1 cellular context compared by ENCODE assay signal in genomic region chr20:38866265-38867061, GRCh38.
A peak's percentile ranks its signal among the peaks of the same experiment; 100 is the strongest.
TF ChIP-seq lines count a peak whose summit lies in the region.

No MANE protein-coding gene starts in this region.

TF ChIP-seq in SK-N-SH treated with all-trans-retinoic acid at 6 μM for 48 hours, 23 proteins besides CTCF, POLR2A, EP300 and RAD21 (continued from another document):
- TF ChIP-seq, protein P1, sequence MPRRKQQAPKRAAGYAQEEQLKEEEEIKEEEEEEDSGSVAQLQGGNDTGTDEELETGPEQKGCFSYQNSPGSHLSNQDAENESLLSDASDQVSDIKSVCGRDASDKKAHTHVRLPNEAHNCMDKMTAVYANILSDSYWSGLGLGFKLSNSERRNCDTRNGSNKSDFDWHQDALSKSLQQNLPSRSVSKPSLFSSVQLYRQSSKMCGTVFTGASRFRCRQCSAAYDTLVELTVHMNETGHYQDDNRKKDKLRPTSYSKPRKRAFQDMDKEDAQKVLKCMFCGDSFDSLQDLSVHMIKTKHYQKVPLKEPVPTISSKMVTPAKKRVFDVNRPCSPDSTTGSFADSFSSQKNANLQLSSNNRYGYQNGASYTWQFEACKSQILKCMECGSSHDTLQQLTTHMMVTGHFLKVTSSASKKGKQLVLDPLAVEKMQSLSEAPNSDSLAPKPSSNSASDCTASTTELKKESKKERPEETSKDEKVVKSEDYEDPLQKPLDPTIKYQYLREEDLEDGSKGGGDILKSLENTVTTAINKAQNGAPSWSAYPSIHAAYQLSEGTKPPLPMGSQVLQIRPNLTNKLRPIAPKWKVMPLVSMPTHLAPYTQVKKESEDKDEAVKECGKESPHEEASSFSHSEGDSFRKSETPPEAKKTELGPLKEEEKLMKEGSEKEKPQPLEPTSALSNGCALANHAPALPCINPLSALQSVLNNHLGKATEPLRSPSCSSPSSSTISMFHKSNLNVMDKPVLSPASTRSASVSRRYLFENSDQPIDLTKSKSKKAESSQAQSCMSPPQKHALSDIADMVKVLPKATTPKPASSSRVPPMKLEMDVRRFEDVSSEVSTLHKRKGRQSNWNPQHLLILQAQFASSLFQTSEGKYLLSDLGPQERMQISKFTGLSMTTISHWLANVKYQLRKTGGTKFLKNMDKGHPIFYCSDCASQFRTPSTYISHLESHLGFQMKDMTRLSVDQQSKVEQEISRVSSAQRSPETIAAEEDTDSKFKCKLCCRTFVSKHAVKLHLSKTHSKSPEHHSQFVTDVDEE (CRISPR knock-in tag; IDR thresholded peaks at IDR 0.05), result peak; percentile 70; the same call in 1 of the 2 replicates
